Comparison of ENCODE assay signal across 8 cellular contexts in the genomic region with DNA sequence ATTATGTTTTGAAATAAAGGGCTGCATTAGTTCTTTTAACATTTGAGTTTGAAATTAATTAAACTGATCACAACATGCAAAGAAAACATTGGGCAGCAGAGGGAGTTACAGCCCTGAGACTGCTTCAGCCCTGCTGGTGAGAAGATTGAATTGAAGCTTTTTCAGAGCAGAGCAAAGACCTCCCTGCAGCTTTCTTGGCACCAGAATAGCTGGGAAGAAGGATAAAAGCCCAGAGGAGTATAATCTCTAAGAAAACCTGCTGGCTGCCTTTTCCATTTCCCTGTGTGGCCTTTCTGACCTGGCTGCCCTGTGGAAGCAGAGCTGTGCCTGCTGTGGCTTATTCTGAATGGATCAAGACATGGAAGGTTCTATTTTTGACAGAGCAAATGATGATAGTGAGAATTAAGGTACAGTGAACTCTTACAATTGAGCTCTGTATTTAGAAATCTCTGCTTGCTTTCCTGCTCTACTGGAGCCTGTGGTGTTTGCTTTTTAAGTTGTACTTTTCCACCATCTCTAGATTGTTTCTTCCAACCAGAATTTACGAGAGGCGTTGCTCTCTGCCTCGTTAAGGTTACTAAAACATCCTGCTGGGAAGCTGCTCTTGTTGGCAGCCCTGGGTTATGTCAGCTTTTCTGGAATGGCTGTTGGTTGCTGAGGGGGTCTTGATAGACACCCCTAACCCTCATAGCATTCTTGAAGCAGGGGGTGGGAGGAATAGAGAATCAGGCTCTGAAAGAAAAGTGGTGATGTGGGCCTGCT. TPM values are rescaled to one million over a fixed set of nuclear protein-coding genes. Genes with fewer than 3 reads are reported as not detected.
A peak's percentile ranks its signal among the peaks of the same experiment; 100 is the strongest.
DNase-seq lines count a peak whose midpoint lies in the region; FAIRE-seq lines count a peak whose summit lies in the region.

No MANE protein-coding gene starts in this region.

- no peaks in the 10 kb centered on the region for H3K27me3 Mint-ChIP-seq in activated T-cell treated with anti-CD3 and anti-CD28 coated beads, Interleukin-2, amount 50 U/mL, for 24 hours

- peaks cover 7% of the 10 kb centered on the region for H3K4me1 Mint-ChIP-seq in activated T-cell treated with anti-CD3 and anti-CD28 coated beads, Interleukin-2, amount 50 U/mL, for 24 hours (ENCODE audit: low read depth)

- H3K4me3 Mint-ChIP-seq in activated T-cell treated with anti-CD3 and anti-CD28 coated beads, Interleukin-2, amount 50 U/mL, for 24 hours = no peak overlapping the region

- H3K4me1 ChIP-seq in SJCRH30 = no peaks in the 10 kb centered on the region

- H3K9me3 Mint-ChIP-seq in activated T-cell treated with anti-CD3 and anti-CD28 coated beads, Interleukin-2, amount 50 U/mL, for 24 hours = no peaks in the 10 kb centered on the region

- peak overlapping the region; percentile 62 for H3K27ac Mint-ChIP-seq in activated T-cell treated with anti-CD3 and anti-CD28 coated beads, Interleukin-2, amount 50 U/mL, for 24 hours

- H3K36me3 ChIP-seq in MG63 (peaks cover 64% of the 10 kb centered on the region), SJCRH30 (peaks cover 49% of the 10 kb centered on the region)

- peaks cover 84% of the 10 kb centered on the region for H3K36me3 Mint-ChIP-seq in activated T-cell treated with anti-CD3 and anti-CD28 coated beads, Interleukin-2, amount 50 U/mL, for 24 hours (ENCODE audit: low read depth)

- FAIRE-seq in endometrium (lab: Jason Lieb, UNC) (peak; percentile 78), urothelium cell line (lab: Jason Lieb, UNC) (no peak)

- H3K9me3 ChIP-seq in MG63 = no peaks in the 10 kb centered on the region
- no peaks in the 10 kb centered on the region for H3K9me3 ChIP-seq in SJCRH30 (replicated peaks)

- H3K27ac ChIP-seq in SJCRH30 = no peak overlapping the region

- DNase-seq in activated T-cell treated with anti-CD3 and anti-CD28 coated beads, Interleukin-2, amount 50 U/mL, for 24 hours = no peak
- DNase-seq in activated T-cell treated with anti-CD3 and anti-CD28 coated beads, Interleukin-2, amount 50 U/mL, for 1 hour = no peak
- DNase-seq in MG63 (peak; percentile 38), SJCRH30 (peak; percentile 32 to 66), medulla oblongata (ENCODE audit: extremely low spot score) (peak; percentile 91), urothelium cell line (ENCODE audit: low spot score) (peak; percentile 65), T-helper 9 cell (no peak)

- H3K4me3 ChIP-seq in MG63 (no peak overlapping the region), SJCRH30 (no peak overlapping the region)

- no peaks in the 10 kb centered on the region for H3K27me3 ChIP-seq in MG63
- H3K27me3 ChIP-seq in SJCRH30 = no peaks in the 10 kb centered on the region

RNA-seq across cellular contexts. Expression of gene SNRPE, which starts 9.9 kb away (rescaled TPM):
- 200 and 265 TPM in 2 replicates for total RNA-seq in MG63 (2014; rRNA removed; shearing (Covaris generic); ENCODE audit: low replicate concordance)
- total RNA-seq in SJCRH30 (2014; rRNA removed; shearing (Covaris generic)) = 323 and 390 TPM in 2 replicates

Comparison
In these comparisons a context has a peak if more than half of its experiments do, and no peak if none do; other contexts are left out.
1. DNase-seq: peak in MG63 (single experiment), SJCRH30 (2 of 2), medulla oblongata (single experiment) and urothelium cell line (single experiment); none in activated T-cell treated with anti-CD3 and anti-CD28 coated beads, Interleukin-2, amount 50 U/mL, for 24 hours (single experiment), activated T-cell treated with anti-CD3 and anti-CD28 coated beads, Interleukin-2, amount 50 U/mL, for 1 hour (single experiment) and T-helper 9 cell (single experiment).